Comparison of ENCODE assay signal across 22 cellular contexts in the genomic region with DNA sequence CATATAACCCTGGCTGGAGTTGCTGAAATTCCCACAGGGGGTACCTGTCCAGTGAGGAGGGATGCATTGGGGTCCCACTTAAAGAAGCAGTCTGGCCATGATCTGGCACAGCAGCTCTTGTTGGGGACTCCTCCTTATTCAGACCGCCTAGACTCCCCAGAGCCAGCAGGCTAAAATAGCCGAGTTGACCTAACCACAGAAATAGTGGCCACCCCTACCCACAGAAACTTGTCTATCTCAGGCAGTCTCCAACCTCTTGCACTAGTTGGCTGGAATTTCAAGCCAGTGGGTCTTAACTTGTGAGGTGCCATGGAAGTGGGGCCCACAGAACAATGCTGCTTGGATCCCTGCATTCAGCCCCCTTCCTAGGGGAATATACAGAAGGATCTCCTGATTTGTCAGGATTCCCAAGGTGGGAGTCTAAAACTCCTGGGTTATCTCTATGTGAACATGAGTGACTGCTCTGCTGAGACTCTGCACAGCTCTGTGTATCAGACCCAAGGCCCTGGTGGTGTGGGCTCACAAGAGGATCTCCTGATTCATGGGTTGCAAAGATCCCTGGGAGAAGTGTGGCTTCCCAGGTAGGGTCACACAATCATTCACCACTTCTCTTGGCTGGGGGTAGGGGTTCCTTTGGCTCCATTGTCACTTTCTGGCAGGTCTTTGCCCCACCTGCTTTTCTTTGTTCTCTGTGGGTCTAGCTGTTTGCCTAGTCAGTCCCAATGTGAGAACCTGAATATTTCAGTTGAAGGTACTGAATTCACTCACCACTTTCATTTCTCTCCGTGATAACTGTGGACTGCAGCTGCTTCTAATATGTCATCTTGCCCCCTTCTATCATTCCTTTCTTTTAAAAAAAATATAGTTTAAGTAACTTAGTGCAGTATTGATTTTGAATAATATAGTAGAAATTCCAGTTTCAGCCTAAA.
DNase-seq lines count a peak whose midpoint lies in the region; ATAC-seq and TF ChIP-seq lines count a peak whose summit lies in the region.
"Had no signal": no experiment of that assay in that cellular context is flagged by ENCODE, and none has a peak within 500 bp of the region (broad histone marks: within the 10 kb centered on the region; RNA-seq: fewer than 3 reads in every experiment).

No MANE protein-coding gene starts in this region.

- no peaks in the 10 kb centered on the region for H3K27me3 Mint-ChIP-seq in central memory CD8-positive, alpha-beta T cell
- H3K27me3 Mint-ChIP-seq: type B pancreatic cell had no signal

- no peak overlapping the region for H2AFZ ChIP-seq in MM.1S (ENCODE audit: low read length)

- H3K4me1 ChIP-seq in heart left ventricle (no peaks in the 10 kb centered on the region), MM.1S (ENCODE audit: low read length) (no peaks in the 10 kb centered on the region)
- H3K4me1 ChIP-seq: colonic mucosa, gastrocnemius medialis, prostate gland had no signal

- intact Hi-C loops in left ventricle myocardium superior (cut with micrococcal nuclease) = no loop called here
- intact Hi-C loops in heart left ventricle (cut with DNase I) = no loop called here
- intact Hi-C loops in posterior cingulate gyrus (cut with DNase I) = loop anchor here (10.0 kb wide), 1 partner anchor 384 kb away; no protein-coding TSS in a partner anchor

- no peak for TF ChIP-seq POLR2A in heart left ventricle (IDR thresholded peaks at IDR 0.05)

- no peaks in the 10 kb centered on the region for H4K20me1 ChIP-seq in MM.1S (ENCODE audit: insufficient read depth, low read length)

- no peaks in the 10 kb centered on the region for H3K27me3 ChIP-seq in heart left ventricle
- no peaks in the 10 kb centered on the region for H3K27me3 ChIP-seq in MM.1S (replicated peaks; ENCODE audit: insufficient read depth, low read length)
- H3K27me3 ChIP-seq: colonic mucosa, gastrocnemius medialis had no signal

- H3K36me3 ChIP-seq in heart left ventricle (no peaks in the 10 kb centered on the region), MM.1S (replicated peaks; ENCODE audit: insufficient read depth, low read length) (no peaks in the 10 kb centered on the region)
- H3K36me3 ChIP-seq: colonic mucosa, gastrocnemius medialis, prostate gland had no signal

- peaks cover 20% of the 10 kb centered on the region for H3K9me3 Mint-ChIP-seq in central memory CD8-positive, alpha-beta T cell
- H3K9me3 Mint-ChIP-seq: type B pancreatic cell had no signal

- no peaks in the 10 kb centered on the region for H3F3A ChIP-seq in MM.1S (ENCODE audit: insufficient read depth, low read length)

- 75 to 89% (median 83%) methylated on average over 1 to 3 of the region's 3 CpGs for WGBS in heart left ventricle, 4 donors

- no peaks in the 10 kb centered on the region for H3K9me2 ChIP-seq in MM.1S (replicated peaks; ENCODE audit: insufficient read depth, low read length)

- ATAC-seq in left ventricle myocardium superior (no peak), heart left ventricle (no peak), GM21723 (IDR thresholded peaks at IDR 0.05; ENCODE audit: unreplicated experiment) (peak; percentile 82), HG03066 (IDR thresholded peaks at IDR 0.05; ENCODE audit: low read depth, unreplicated experiment) (peak; percentile 69)
- peak; percentile 14 for ATAC-seq in central memory CD8-positive, alpha-beta T cell (replicated peaks; ENCODE audit: extremely low read depth, poor library complexity, severe bottlenecking)
- ATAC-seq: gastrocnemius medialis; naive thymus-derived CD8-positive, alpha-beta T cell; stimulated activated naive CD8-positive, alpha-beta T cell treated with anti-CD3 and anti-CD28 coated beads, Interleukin-15, Interleukin-2, amounts not matched to agents 100 U/mL and 50 U/mL, for 24 hours had no signal

- no peak overlapping the region for H3K9ac ChIP-seq in MM.1S (ENCODE audit: low read length)

- DNase-seq in left ventricle myocardium superior (peak; percentile 2), heart left ventricle (no peak), T-helper 1 cell (no peak), MM.1S (no peak), posterior cingulate gyrus (no peak)
- DNase-seq in central memory CD8-positive, alpha-beta T cell (ENCODE audit: low spot score in 2 of 2) = no peak
- DNase-seq: activated CD4-positive, CD25-positive, alpha-beta regulatory T cell; activated CD8-positive, alpha-beta memory T cell treated with anti-CD3 and anti-CD28 coated beads, Interleukin-2, amount 50 U/mL, for 4 hours; activated naive CD4-positive, alpha-beta T cell; colonic mucosa; gastrocnemius medialis; Karpas-422; naive thymus-derived CD8-positive, alpha-beta T cell; NCI-H1417; NCI-H226; stimulated activated naive CD8-positive, alpha-beta T cell treated with anti-CD3 and anti-CD28 coated beads, Interleukin-15, Interleukin-2, amounts not matched to agents 100 U/mL and 50 U/mL, for 24 hours had no signal

- no peak overlapping the region for H3K4me2 ChIP-seq in MM.1S (ENCODE audit: low read depth, low read length)

- H3K4me3 ChIP-seq in heart left ventricle = no peak overlapping the region
- no peak overlapping the region for H3K4me3 ChIP-seq in MM.1S (ENCODE audit: low read length)
- H3K4me3 ChIP-seq: colonic mucosa, gastrocnemius medialis, prostate gland had no signal

- H3K79me2 ChIP-seq in MM.1S (ENCODE audit: low read length) = no peaks in the 10 kb centered on the region

- H3K4me3 Mint-ChIP-seq in central memory CD8-positive, alpha-beta T cell = no peak overlapping the region
- H3K4me3 Mint-ChIP-seq: naive thymus-derived CD8-positive, alpha-beta T cell; type B pancreatic cell had no signal

- H3K9me3 ChIP-seq in heart left ventricle (peaks cover 0 to 15% (median 0%) of the 10 kb centered on the region in 12 donors), MM.1S (replicated peaks; ENCODE audit: insufficient read depth, low read length) (no peaks in the 10 kb centered on the region)
- H3K9me3 ChIP-seq: colonic mucosa, gastrocnemius medialis, prostate gland had no signal

- H3K36me3 Mint-ChIP-seq in central memory CD8-positive, alpha-beta T cell (ENCODE audit: insufficient read depth) = no peaks in the 10 kb centered on the region
- H3K36me3 Mint-ChIP-seq: naive thymus-derived CD8-positive, alpha-beta T cell; type B pancreatic cell had no signal

- no peaks in the 10 kb centered on the region for H3K4me1 Mint-ChIP-seq in central memory CD8-positive, alpha-beta T cell
- H3K4me1 Mint-ChIP-seq: naive thymus-derived CD8-positive, alpha-beta T cell had no signal

- no peak for TF ChIP-seq CTCF in heart left ventricle (IDR thresholded peaks at IDR 0.05)
- no peak for TF ChIP-seq CTCF in MM.1S (IDR thresholded peaks at IDR 0.05; ENCODE audit: low read length)

- no peak overlapping the region for H3K27ac Mint-ChIP-seq in central memory CD8-positive, alpha-beta T cell (ENCODE audit: low read depth)
- H3K27ac Mint-ChIP-seq: naive thymus-derived CD8-positive, alpha-beta T cell; type B pancreatic cell had no signal

- no peak overlapping the region for H3K27ac ChIP-seq in heart left ventricle
- H3K27ac ChIP-seq in MM.1S (ENCODE audit: low read length) = no peak overlapping the region
- H3K27ac ChIP-seq: 22Rv1, C4-2B, colonic mucosa, gastrocnemius medialis, prostate gland had no signal

Comparison
In these comparisons a context has a peak if more than half of its experiments do, and no peak if none do; other contexts are left out.
1. ATAC-seq: peak in GM21723 (single experiment), HG03066 (single experiment) and central memory CD8-positive, alpha-beta T cell (single experiment); none in left ventricle myocardium superior (single experiment) and heart left ventricle (0 of 4).